ENCODE assay signal across 1 cellular context in the genomic region with DNA sequence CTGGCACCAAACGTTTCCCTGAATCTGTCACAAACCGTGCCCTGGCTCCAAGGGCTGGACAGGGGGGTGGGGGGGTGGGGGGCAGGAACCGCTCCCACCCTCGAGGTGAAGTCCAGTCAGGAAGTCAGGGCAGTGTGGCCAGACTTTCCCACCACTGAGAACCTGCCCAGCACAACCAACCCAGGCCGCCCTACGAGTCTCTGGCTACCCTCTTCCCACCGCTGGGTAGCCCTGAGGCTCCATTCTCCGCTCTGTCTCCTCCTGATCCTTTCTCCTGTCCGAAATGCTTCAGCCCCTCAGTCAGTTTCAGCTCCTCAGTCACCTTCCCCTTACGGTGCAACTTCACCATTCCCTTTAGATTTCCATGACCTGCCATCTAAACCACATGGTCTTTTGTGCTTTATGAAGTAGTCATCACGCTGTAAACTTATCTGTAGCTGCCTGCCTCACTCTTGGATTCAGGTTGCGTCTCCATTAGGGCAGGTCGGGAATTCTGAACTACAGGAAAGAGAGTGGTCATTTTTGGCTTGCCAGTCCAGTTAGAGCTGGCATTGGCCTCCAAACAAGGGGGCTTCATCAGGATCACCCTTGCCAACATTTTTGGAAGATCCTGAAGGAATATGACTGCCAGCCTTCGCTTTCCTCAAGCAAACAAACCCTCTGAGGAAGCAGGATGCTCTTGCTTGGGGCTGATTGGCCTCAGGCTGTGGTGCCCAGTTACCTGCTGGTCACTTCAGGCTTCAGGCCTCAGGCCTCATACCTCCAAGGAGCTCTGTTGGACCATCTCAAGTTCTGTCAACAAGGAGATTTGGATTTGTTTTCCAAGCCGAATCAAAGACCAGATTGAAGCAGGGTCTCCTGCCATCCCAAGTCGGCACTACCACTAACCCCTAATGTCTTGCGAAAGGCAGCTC.
A peak's percentile ranks its signal among the peaks of the same experiment; 100 is the strongest.
TF ChIP-seq lines count a peak whose summit lies in the region.

No MANE protein-coding gene starts in this region.

TF ChIP-seq in HepG2, 621 proteins besides CTCF, POLR2A, EP300 and RAD21 (continued from another document):
- TF ChIP-seq NR0B2 (CRISPR knock-in tag; IDR thresholded peaks at IDR 0.05) (0 out of 2 replicates have a peak, but pooled peaks have one; percentile 13), ELF3 (CRISPR knock-in tag; IDR thresholded peaks at IDR 0.05) (no peak), ZIK1 (CRISPR knock-in tag; IDR thresholded peaks at IDR 0.05; ENCODE audit: borderline replicate concordance, low read depth) (no peak), ZNF276 (CRISPR knock-in tag; IDR thresholded peaks at IDR 0.05; ENCODE audit: low read depth) (no peak), ZNF382 (CRISPR knock-in tag; IDR thresholded peaks at IDR 0.05; ENCODE audit: borderline replicate concordance) (no peak), ZFP41 (CRISPR knock-in tag; IDR thresholded peaks at IDR 0.05; ENCODE audit: borderline replicate concordance) (no peak), KDM2A (CRISPR knock-in tag; IDR thresholded peaks at IDR 0.05; ENCODE audit: borderline replicate concordance, low read depth) (no peak), ZNF879 (CRISPR knock-in tag; IDR thresholded peaks at IDR 0.05) (no peak), ZC3H13 (CRISPR knock-in tag; IDR thresholded peaks at IDR 0.05) (0 out of 2 replicates have a peak, but pooled peaks have one; percentile 39), ZNF138 (CRISPR knock-in tag; IDR thresholded peaks at IDR 0.05; ENCODE audit: low read depth) (no peak), TRAFD1 (CRISPR knock-in tag; IDR thresholded peaks at IDR 0.05; ENCODE audit: borderline replicate concordance) (no peak), IRX3 (CRISPR knock-in tag; IDR thresholded peaks at IDR 0.05; ENCODE audit: borderline replicate concordance, low read depth) (no peak), EHMT2 (IDR thresholded peaks at IDR 0.05; ENCODE audit: borderline replicate concordance, low read depth, low read length) (no peak), GZF1 (CRISPR knock-in tag; IDR thresholded peaks at IDR 0.05) (no peak)
- TF ChIP-seq, protein P1, sequence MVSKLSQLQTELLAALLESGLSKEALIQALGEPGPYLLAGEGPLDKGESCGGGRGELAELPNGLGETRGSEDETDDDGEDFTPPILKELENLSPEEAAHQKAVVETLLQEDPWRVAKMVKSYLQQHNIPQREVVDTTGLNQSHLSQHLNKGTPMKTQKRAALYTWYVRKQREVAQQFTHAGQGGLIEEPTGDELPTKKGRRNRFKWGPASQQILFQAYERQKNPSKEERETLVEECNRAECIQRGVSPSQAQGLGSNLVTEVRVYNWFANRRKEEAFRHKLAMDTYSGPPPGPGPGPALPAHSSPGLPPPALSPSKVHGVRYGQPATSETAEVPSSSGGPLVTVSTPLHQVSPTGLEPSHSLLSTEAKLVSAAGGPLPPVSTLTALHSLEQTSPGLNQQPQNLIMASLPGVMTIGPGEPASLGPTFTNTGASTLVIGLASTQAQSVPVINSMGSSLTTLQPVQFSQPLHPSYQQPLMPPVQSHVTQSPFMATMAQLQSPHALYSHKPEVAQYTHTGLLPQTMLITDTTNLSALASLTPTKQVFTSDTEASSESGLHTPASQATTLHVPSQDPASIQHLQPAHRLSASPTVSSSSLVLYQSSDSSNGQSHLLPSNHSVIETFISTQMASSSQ (IDR thresholded peaks at IDR 0.05; ENCODE audit: low read depth) = no peak
- TF ChIP-seq, protein P1 (CRISPR knock-in tag; IDR thresholded peaks at IDR 0.05; ENCODE audit: borderline replicate concordance) = no peak
TF ChIP-seq in HepG2: peak in this region for 9.
